2 cellular contexts compared by ENCODE assay signal in genomic region chr15:76866716-76867321, GRCh38.
TF ChIP-seq lines count a peak whose summit lies in the region.

No MANE protein-coding gene starts in this region.

TF ChIP-seq in HCT116, 20 proteins besides CTCF, POLR2A, EP300 and RAD21 (continued from another document):
- no peak for TF ChIP-seq ATF3 (IDR thresholded peaks at IDR 0.05)
- no peak for TF ChIP-seq CBX3 (IDR thresholded peaks at IDR 0.05; ENCODE audit: low read depth)
- no peak for TF ChIP-seq SRF (IDR thresholded peaks at IDR 0.05; ENCODE audit: low read depth)
- no peak for TF ChIP-seq ZBTB33 (IDR thresholded peaks at IDR 0.05; ENCODE audit: extremely low read depth, insufficient replicate concordance, low read length)
- no peak for TF ChIP-seq EZH2 (IDR thresholded peaks at IDR 0.05)
- no peak for TF ChIP-seq EGR1 (IDR thresholded peaks at IDR 0.05; ENCODE audit: low read depth)
- no peak for TF ChIP-seq TCF7L2 (IDR thresholded peaks at IDR 0.05; ENCODE audit: borderline replicate concordance, extremely low read depth, insufficient read depth, insufficient read length)
- no peak for TF ChIP-seq SIN3A (IDR thresholded peaks at IDR 0.05; ENCODE audit: low read depth)
- no peak for TF ChIP-seq ELF1 (IDR thresholded peaks at IDR 0.05; ENCODE audit: borderline replicate concordance, low read depth)
- TF ChIP-seq SP1 (IDR thresholded peaks at IDR 0.05; ENCODE audit: low read depth), result no peak
- TF ChIP-seq EZH2phosphoT487 (IDR thresholded peaks at IDR 0.05; ENCODE audit: borderline replicate concordance), result no peak
- TF ChIP-seq ZNF274 (IDR thresholded peaks at IDR 0.05; ENCODE audit: low read depth, low read length), result no peak

TF ChIP-seq in SK-N-SH treated with all-trans-retinoic acid at 6 μM for 48 hours, 23 proteins besides CTCF, POLR2A, EP300 and RAD21 (continued from another document):
- TF ChIP-seq TSHZ2 (CRISPR knock-in tag; IDR thresholded peaks at IDR 0.05) (no peak), POU6F1 (CRISPR knock-in tag; IDR thresholded peaks at IDR 0.05; ENCODE audit: borderline replicate concordance, low read depth) (no peak), ZNF8 (CRISPR knock-in tag; IDR thresholded peaks at IDR 0.05) (no peak), BACH2 (CRISPR knock-in tag; IDR thresholded peaks at IDR 0.05; ENCODE audit: borderline replicate concordance) (no peak), ZNF565 (CRISPR knock-in tag; conservative IDR thresholded peaks at IDR 0.05; ENCODE audit: low read depth) (no peak), SNAI2 (CRISPR knock-in tag; IDR thresholded peaks at IDR 0.05) (no peak), TOX (CRISPR knock-in tag; IDR thresholded peaks at IDR 0.05; ENCODE audit: borderline replicate concordance) (no peak), ARNTL (CRISPR knock-in tag; IDR thresholded peaks at IDR 0.05; ENCODE audit: borderline replicate concordance, low read depth) (no peak)
